ENCODE assay signal across 19 cellular contexts in the genomic region with DNA sequence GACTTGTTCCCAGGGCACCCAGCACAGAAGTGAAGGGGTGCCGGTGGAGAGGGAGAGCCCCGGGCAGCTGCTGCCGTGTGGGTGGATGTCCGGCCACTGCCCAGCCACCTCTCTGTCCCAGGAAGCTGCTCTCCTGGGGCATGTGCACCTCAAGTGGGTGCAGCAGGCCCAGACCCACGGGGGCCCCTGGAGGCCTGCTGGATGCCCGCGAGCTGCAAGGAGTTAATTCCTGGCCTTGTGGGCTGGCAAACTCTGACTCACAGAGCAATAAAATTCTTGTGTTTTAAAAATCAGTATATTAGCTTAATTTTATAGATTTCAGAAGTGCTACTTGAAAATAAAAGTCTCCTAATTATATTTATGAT.
"Had no signal": no experiment of that assay in that cellular context is flagged by ENCODE, and none has a peak within 500 bp of the region (broad histone marks: within the 10 kb centered on the region; RNA-seq: fewer than 3 reads in every experiment).

No MANE protein-coding gene starts in this region.

- H3K27ac ChIP-seq: ascending aorta, sigmoid colon had no signal

- DNase-seq: activated CD4-positive, alpha-beta T cell treated with anti-CD3 and anti-CD28 coated beads, Interleukin-2, amount 50 U/mL, for 4 hours; activated CD8-positive, alpha-beta memory T cell treated with anti-CD3 and anti-CD28 coated beads, Interleukin-2, amount 10 ng/mL, durations not matched to agents 7 days and 5 days; activated gamma-delta T cell treated with Interleukin-2 at 50 U/mL for 16 hours; activated naive CD8-positive, alpha-beta T cell treated with anti-CD3 and anti-CD28 coated beads for 36 hours; activated T-cell treated with anti-CD3 and anti-CD28 coated beads, Interleukin-2, amount 50 U/mL, for 4 hours; glutamatergic neuron; mammary epithelial cell; naive thymus-derived CD8-positive, alpha-beta T cell; occipital lobe; sigmoid colon; stimulated activated CD4-positive, alpha-beta T cell treated with anti-CD3 and anti-CD28 coated beads, Interleukin-4, amount 100 ng/mL, for 24 hours; stimulated activated naive CD8-positive, alpha-beta T cell treated with anti-CD3 and anti-CD28 coated beads, Interleukin-15, amount 100 ng/mL, for 72 hours had no signal

- ATAC-seq: activated CD4-positive, CD25-positive, alpha-beta regulatory T cell treated with anti-CD3 and anti-CD28 coated beads, Interleukin-2, amount 50 U/mL, for 24 hours; activated CD8-positive, alpha-beta memory T cell treated with anti-CD3 and anti-CD28 coated beads, Interleukin-2, amount 10 ng/mL, durations not matched to agents 7 days and 5 days; activated T-cell treated with anti-CD3 and anti-CD28 coated beads, Interleukin-2, amount 50 U/mL, for 4 hours; esophagus mucosa; left lobe of liver; naive thymus-derived CD8-positive, alpha-beta T cell; stimulated activated naive CD8-positive, alpha-beta T cell treated with anti-CD3 and anti-CD28 coated beads, Interleukin-15, amount 100 ng/mL, for 72 hours had no signal

- H3K9me3 ChIP-seq: ascending aorta, mucosa of descending colon, sigmoid colon, uterus had no signal

- H3K4me3 ChIP-seq: ascending aorta, mucosa of descending colon, sigmoid colon, uterus had no signal

- H3K36me3 ChIP-seq: ascending aorta, sigmoid colon, uterus had no signal

- H3K27me3 Mint-ChIP-seq: activated CD8-positive, alpha-beta memory T cell treated with anti-CD3 and anti-CD28 coated beads, Interleukin-2, amount 10 ng/mL, durations not matched to agents 7 days and 5 days; activated naive CD8-positive, alpha-beta T cell treated with anti-CD3 and anti-CD28 coated beads for 36 hours; naive thymus-derived CD8-positive, alpha-beta T cell; stimulated activated naive CD8-positive, alpha-beta T cell treated with anti-CD3 and anti-CD28 coated beads, Interleukin-15, amount 100 ng/mL, for 72 hours had no signal

- H3K27me3 ChIP-seq: ascending aorta, sigmoid colon, uterus had no signal

- H3K27ac Mint-ChIP-seq: activated CD8-positive, alpha-beta memory T cell treated with anti-CD3 and anti-CD28 coated beads, Interleukin-2, amount 10 ng/mL, durations not matched to agents 7 days and 5 days; activated naive CD8-positive, alpha-beta T cell treated with anti-CD3 and anti-CD28 coated beads for 36 hours; T-helper 2 cell treated with Interferon-gamma antibody and Interleukin-4, amounts not matched to agents 5 μg/mL and 100 μg/mL, for 36 hours had no signal

- H3K4me1 ChIP-seq: ascending aorta had no signal

- H3K36me3 Mint-ChIP-seq: activated CD8-positive, alpha-beta memory T cell treated with anti-CD3 and anti-CD28 coated beads, Interleukin-2, amount 10 ng/mL, durations not matched to agents 7 days and 5 days; activated naive CD8-positive, alpha-beta T cell treated with anti-CD3 and anti-CD28 coated beads for 36 hours had no signal

- H3K9me3 Mint-ChIP-seq: activated naive CD8-positive, alpha-beta T cell treated with anti-CD3 and anti-CD28 coated beads for 36 hours; activated T-cell treated with anti-CD3 and anti-CD28 coated beads, Interleukin-2, amount 50 U/mL, for 4 hours; naive thymus-derived CD8-positive, alpha-beta T cell; stimulated activated naive CD8-positive, alpha-beta T cell treated with anti-CD3 and anti-CD28 coated beads, Interleukin-15, amount 100 ng/mL, for 72 hours; T-helper 2 cell treated with Interferon-gamma antibody and Interleukin-4, amounts not matched to agents 5 μg/mL and 100 μg/mL, for 36 hours had no signal

- H3K4me1 Mint-ChIP-seq: activated CD8-positive, alpha-beta memory T cell treated with anti-CD3 and anti-CD28 coated beads, Interleukin-2, amount 10 ng/mL, durations not matched to agents 7 days and 5 days; activated naive CD8-positive, alpha-beta T cell treated with anti-CD3 and anti-CD28 coated beads for 36 hours; stimulated activated naive CD8-positive, alpha-beta T cell treated with anti-CD3 and anti-CD28 coated beads, Interleukin-15, amount 100 ng/mL, for 72 hours had no signal

- H3K4me3 Mint-ChIP-seq: activated CD8-positive, alpha-beta memory T cell treated with anti-CD3 and anti-CD28 coated beads, Interleukin-2, amount 10 ng/mL, durations not matched to agents 7 days and 5 days; activated naive CD8-positive, alpha-beta T cell treated with anti-CD3 and anti-CD28 coated beads for 36 hours; activated T-cell treated with anti-CD3 and anti-CD28 coated beads, Interleukin-2, amount 50 U/mL, for 4 hours; naive thymus-derived CD8-positive, alpha-beta T cell; stimulated activated naive CD8-positive, alpha-beta T cell treated with anti-CD3 and anti-CD28 coated beads, Interleukin-15, amount 100 ng/mL, for 72 hours; T-helper 2 cell treated with Interferon-gamma antibody and Interleukin-4, amounts not matched to agents 5 μg/mL and 100 μg/mL, for 36 hours had no signal
